ENCODE assay signal across 17 cellular contexts in the genomic region with DNA sequence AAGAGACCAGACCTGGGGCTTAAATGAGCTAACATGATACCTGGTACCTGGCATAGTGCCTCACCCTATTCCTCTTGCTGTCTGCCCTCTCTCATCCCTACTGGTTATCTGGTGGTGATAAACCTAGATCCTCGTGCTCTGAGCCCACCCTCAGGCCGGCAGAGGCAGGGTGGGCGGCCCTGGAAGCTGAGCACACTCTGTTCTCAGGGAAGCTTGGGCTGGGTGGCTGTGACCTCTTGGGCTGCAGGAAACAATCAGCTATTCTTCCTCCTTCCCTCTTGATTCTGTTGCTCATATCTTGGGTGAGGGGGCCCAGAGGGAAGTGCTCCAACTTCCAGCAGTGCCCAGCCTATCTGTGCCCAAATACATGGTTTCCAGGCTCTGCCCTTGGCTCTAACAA. TPM values are rescaled to one million over a fixed set of nuclear protein-coding genes. Genes with fewer than 3 reads are reported as not detected.
A peak's percentile ranks its signal among the peaks of the same experiment; 100 is the strongest.
DNase-seq lines count a peak whose midpoint lies in the region; FAIRE-seq and TF ChIP-seq lines count a peak whose summit lies in the region.
"Had no signal": no experiment of that assay in that cellular context is flagged by ENCODE, and none has a peak within 500 bp of the region (broad histone marks: within the 10 kb centered on the region; RNA-seq: fewer than 3 reads in every experiment).

No MANE protein-coding gene starts in this region.

- CTCF ChIA-PET in H1 (lab: Charles Lee; ENCODE audit: partially characterized antibody): interaction anchor here (0.6 to 3.4 kb wide), 13 partner anchors 9 to 363 kb away, joined by 3 to 28 read pairs (median 5); no protein-coding TSS in a partner anchor

- H3K9me3 ChIP-seq in H1 (ENCODE audit: insufficient read depth in 2 of 2, low read depth in 1 of 2, low read length in 1 of 2) (peaks cover 0 to 2% of the 10 kb centered on the region in 2 experiments; a peak in 1 of 4 replicates), tibial nerve (no peaks in the 10 kb centered on the region)

- H3K4me1 ChIP-seq in H1 (replicated peaks in 1 of 4; ENCODE audit: control insufficient read depth in 3 of 4, insufficient read depth in 4 of 4, low read length in 3 of 4) (peaks cover 0 to 8% (median 5%) of the 10 kb centered on the region in 4 experiments; a peak in 4 of 7 replicates), tibial nerve (peaks cover 0 to 28% (median 9%) of the 10 kb centered on the region in 4 donors)

- no peak overlapping the region for H3K4me2 ChIP-seq in H1 (ENCODE audit: insufficient read depth in 1 of 2, low read depth in 2 of 2, low read length in 2 of 2)
- H3K4me2 ChIP-seq: GM23338 had no signal

- H3K27me3 Mint-ChIP-seq in neural crest cell (ENCODE audit: low read depth): no peaks in the 10 kb centered on the region

- H3K23ac ChIP-seq in H1 (ENCODE audit: insufficient read length): no peak overlapping the region

- H2BK5ac ChIP-seq in H1 (ENCODE audit: low read depth, low read length): no peak overlapping the region

- H3K27ac Mint-ChIP-seq in neural crest cell (ENCODE audit: unreplicated experiment): no peak overlapping the region
- H3K27ac Mint-ChIP-seq: CD4-positive, alpha-beta memory T cell; GM23338 had no signal

- H2BK12ac ChIP-seq in H1 (ENCODE audit: low read depth, low read length): no peak overlapping the region

- no peaks in the 10 kb centered on the region for H3K23me2 ChIP-seq in H1 (ENCODE audit: low read depth, low read length)

- peak overlapping the region; percentile 39 for H3K4me3 Mint-ChIP-seq in neural crest cell
- H3K4me3 Mint-ChIP-seq: CD4-positive, alpha-beta memory T cell; GM23338 had no signal

- H3K79me2 ChIP-seq in H1 (ENCODE audit: control insufficient read depth in 1 of 2, insufficient read depth in 2 of 2, low read length in 2 of 2): no peaks in the 10 kb centered on the region

- no peak overlapping the region for H2AFZ ChIP-seq in H1 (ENCODE audit: low read length)
- H2AFZ ChIP-seq: GM23338 had no signal

- no peaks in the 10 kb centered on the region for H3K36me3 Mint-ChIP-seq in neural crest cell (ENCODE audit: low read depth)
- H3K36me3 Mint-ChIP-seq: CD4-positive, alpha-beta memory T cell had no signal

- no peaks in the 10 kb centered on the region for H3K79me1 ChIP-seq in H1 (ENCODE audit: low read depth, low read length)

- H2AK5ac ChIP-seq in H1 (ENCODE audit: low read depth, low read length): no peak overlapping the region

- TF ChIP-seq CTCF in H1 (IDR thresholded peaks at IDR 0.05; ENCODE audit: control extremely low read depth in 1 of 3, insufficient read depth in 1 of 3, low read depth in 1 of 3, low read length in 3 of 3) (no peak), neural crest cell (conservative IDR thresholded peaks at IDR 0.05) (no peak), tibial nerve (IDR thresholded peaks at IDR 0.05) (no peak)

- no peak overlapping the region for H4K8ac ChIP-seq in H1 (ENCODE audit: extremely low read depth, insufficient read depth, low read length)

- no peak overlapping the region for H3K14ac ChIP-seq in H1 (ENCODE audit: insufficient read length)

- no peak overlapping the region for H2BK120ac ChIP-seq in H1 (replicated peaks; ENCODE audit: low read depth, low read length)

- TF ChIP-seq POLR2A in H1 (IDR thresholded peaks at IDR 0.05; ENCODE audit: control extremely low read depth in 1 of 2, low read depth in 2 of 2, low read length in 2 of 2): no peak
- TF ChIP-seq POLR2A in tibial nerve (IDR thresholded peaks at IDR 0.05): no peak

- POLR2A ChIA-PET in H1 (lab: Charles Lee; ENCODE audit: partially characterized antibody): interaction anchor here (0.7 to 1.1 kb wide), 3 partner anchors 9 to 13 kb away, joined by 3 to 4 read pairs (median 3); no protein-coding TSS in a partner anchor

- no peak for DNase-seq in H1 (ENCODE audit: low read depth in 1 of 2, low spot score in 2 of 2)
- no peak for DNase-seq in neural crest cell (ENCODE audit: low read depth, low spot score)
- no peak for DNase-seq in tibial nerve (ENCODE audit: low spot score in 2 of 2)
- DNase-seq in ecto neural progenitor cell (ENCODE audit: low spot score): no peak
- DNase-seq in T1000 (lab: John Stamatoyannopoulos, UW): no peak
- DNase-seq in HTR-8/SVneo (ENCODE audit: insufficient read length, low spot score): no peak
- DNase-seq: C1 segment of cervical spinal cord; Calu3; CD4-positive, alpha-beta memory T cell; COR-L47; DMS53; DMS79 treated with DMSO at 0.1 percent for 48 hours; GF-D8; H7; HCEC 1CT had no signal

- H3K27ac ChIP-seq in H1 (ENCODE audit: low read depth, low read length): no peak overlapping the region
- H3K27ac ChIP-seq in tibial nerve: peak overlapping the region; percentile 23 to 83 (median 52)

- H4K20me1 ChIP-seq in H1 (replicated peaks in 1 of 2; ENCODE audit: control insufficient read depth in 1 of 2, insufficient read depth in 2 of 2, low read length in 2 of 2): no peaks in the 10 kb centered on the region

- H3K56ac ChIP-seq in H1 (replicated peaks; ENCODE audit: insufficient read length, low read depth, low read length): no peak overlapping the region

- no peak for TF ChIP-seq RAD21 in H1 (IDR thresholded peaks at IDR 0.05 in 1 of 2, conservative IDR thresholded peaks at IDR 0.05 in 1 of 2; ENCODE audit: low read depth in 2 of 2, low read length in 2 of 2)

- no peak overlapping the region for H4K91ac ChIP-seq in H1 (replicated peaks; ENCODE audit: insufficient read length, low read length)

- no peak overlapping the region for H3K9ac ChIP-seq in H1 (replicated peaks in 1 of 4; ENCODE audit: extremely low read depth in 1 of 4, low read depth in 3 of 4, low read length in 3 of 4)

- WGBS in H1 (ENCODE audit: extremely low coverage in 1 of 2, insufficient coverage in 1 of 2, insufficient read length in 1 of 2, insufficient replicate concordance in 2 of 2, low coverage in 1 of 2, low lambda C conversion rate in 2 of 2, missing lambda C conversion rate in 1 of 2), 2 experiments: 80% methylated on average over 3 of the region's 3 CpGs; no CpG with 5 or more reads in 1 of the 2 experiments
- WGBS in tibial nerve, 2 donors: 18 to 27% methylated on average over 3 of the region's 3 CpGs

- 0 out of 2 replicates have a peak overlapping the region, but pooled peaks have one; percentile 31 for H2BK15ac ChIP-seq in H1 (ENCODE audit: low read length)

- no peak for TF ChIP-seq EP300 in H1 (IDR thresholded peaks at IDR 0.05; ENCODE audit: borderline replicate concordance in 1 of 2, low read depth in 2 of 2, low read length in 2 of 2)
- TF ChIP-seq EP300 in tibial nerve (IDR thresholded peaks at IDR 0.05): peak; percentile 42 to 79

- no peak overlapping the region for H3K18ac ChIP-seq in H1 (ENCODE audit: extremely low read depth, low read length)

- H3K36me3 ChIP-seq in H1 (ENCODE audit: control insufficient read depth in 2 of 4, insufficient read depth in 4 of 4, low read length in 3 of 4): no peaks in the 10 kb centered on the region
- peaks cover 0 to 21% (median 0%) of the 10 kb centered on the region in 3 donors for H3K36me3 ChIP-seq in tibial nerve

- H3K27me3 ChIP-seq in H1 (replicated peaks in 1 of 4; ENCODE audit: control insufficient read depth in 3 of 4, extremely low read depth in 1 of 4, insufficient read depth in 3 of 4, low read length in 3 of 4) (no peaks in the 10 kb centered on the region), tibial nerve (no peaks in the 10 kb centered on the region)

- H3K4me3 ChIP-seq in H1 (ENCODE audit: extremely low read depth in 1 of 4, insufficient read depth in 2 of 4, low read depth in 3 of 4, low read length in 4 of 4) (no peak overlapping the region), tibial nerve (no peak overlapping the region)
- H3K4me3 ChIP-seq: GM23338 had no signal

- no peak overlapping the region for H2BK20ac ChIP-seq in H1 (ENCODE audit: low read length)

- no peak for FAIRE-seq in H1 (lab: Jason Lieb, UNC)
- FAIRE-seq in HTR-8/SVneo (lab: Jason Lieb, UNC): no peak
- FAIRE-seq: GM18507 had no signal

- H3K4ac ChIP-seq in H1 (replicated peaks; ENCODE audit: insufficient read length, low read depth, low read length): no peak overlapping the region

- peaks cover 24% of the 10 kb centered on the region for H3K4me1 Mint-ChIP-seq in neural crest cell

- no peak overlapping the region for H4K5ac ChIP-seq in H1 (ENCODE audit: insufficient read length, low read depth, low read length)

- no peaks in the 10 kb centered on the region for H3K9me3 Mint-ChIP-seq in neural crest cell
- H3K9me3 Mint-ChIP-seq: CD4-positive, alpha-beta memory T cell; GM23338 had no signal

TF ChIP-seq in H1, 55 proteins besides CTCF, POLR2A, EP300 and RAD21 (continues in another document):
- TF ChIP-seq HDAC2 (IDR thresholded peaks at IDR 0.05; ENCODE audit: borderline replicate concordance in 1 of 2, low read depth in 2 of 2, low read length in 2 of 2) (no peak), NRF1 (IDR thresholded peaks at IDR 0.05; ENCODE audit: low read depth, low read length) (no peak), CEBPB (IDR thresholded peaks at IDR 0.05; ENCODE audit: low read depth, low read length) (no peak), YY1 (IDR thresholded peaks at IDR 0.05; ENCODE audit: low read depth, low read length) (no peak), FOSL1 (IDR thresholded peaks at IDR 0.05; ENCODE audit: insufficient read depth, low read depth, low read length) (no peak), JUND (IDR thresholded peaks at IDR 0.05; ENCODE audit: low read length) (no peak), KDM5A (IDR thresholded peaks at IDR 0.05; ENCODE audit: low read length) (no peak), NANOG (IDR thresholded peaks at IDR 0.05; ENCODE audit: insufficient read depth, low read depth, low read length, poor library complexity, severe bottlenecking) (no peak), CTBP2 (IDR thresholded peaks at IDR 0.05; ENCODE audit: borderline replicate concordance, insufficient read depth, insufficient read length, low read length) (no peak), RXRA (IDR thresholded peaks at IDR 0.05; ENCODE audit: insufficient read depth, low read depth, low read length) (no peak), SRF (IDR thresholded peaks at IDR 0.05; ENCODE audit: low read depth, low read length) (no peak)
- TF ChIP-seq, protein P1, sequence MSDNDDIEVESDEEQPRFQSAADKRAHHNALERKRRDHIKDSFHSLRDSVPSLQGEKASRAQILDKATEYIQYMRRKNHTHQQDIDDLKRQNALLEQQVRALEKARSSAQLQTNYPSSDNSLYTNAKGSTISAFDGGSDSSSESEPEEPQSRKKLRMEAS (IDR thresholded peaks at IDR 0.05): no peak

RNA-seq across cellular contexts. Expression of gene SDC3, which starts 42.0 kb away (rescaled TPM):
- 26.8 and 27.0 TPM in 2 replicates for total RNA-seq in H1 (2021; fragmentation: NEBNext Ultra II Directional; extraction: Animal tissue kit (Norgen Biotek cat#: 25700))
- 7.0 and 12.7 TPM in 2 replicates for polyA plus RNA-seq in H1 (2011; rRNA removed)
- polyA plus RNA-seq in H1 (2011; cell fraction: cytosol; rRNA removed): 8.1 TPM
- polyA plus RNA-seq in H1 (2011; cell fraction: nucleus; rRNA removed): 18.5 TPM
- 17.6 to 28.5 TPM (median 21.8 TPM) in 4 replicates for polyA plus RNA-seq in H1 (2012, experiment 1 of 2)
- 15.0 TPM for polyA plus RNA-seq in H1 (2012, experiment 2 of 2)
- polyA plus RNA-seq in H1 (2013, experiment 1 of 2): 32.4 TPM
- polyA plus RNA-seq in H1 (2013, experiment 2 of 2): 33.1 TPM
- polyA minus RNA-seq in H1 (2011; rRNA and poly(A)+ RNA removed): 8.2 and 9.3 TPM in 2 replicates
- polyA minus RNA-seq in H1 (2011; cell fraction: cytosol; rRNA and poly(A)+ RNA removed): 15.2 TPM
- 12.0 TPM for polyA minus RNA-seq in H1 (2011; cell fraction: nucleus; rRNA and poly(A)+ RNA removed)
- total RNA-seq in neural crest cell: 116 and 129 TPM in 2 replicates
- total RNA-seq in tibial nerve: 10 to 100 TPM; 47.1 to 78.9 (median 64.2) TPM
- polyA plus RNA-seq: CD4-positive, alpha-beta memory T cell had no signal
